Comparison of ENCODE assay signal across 1 cellular context in genomic region chr7:3246133-3246532, GRCh38.
TF ChIP-seq lines count a peak whose summit lies in the region.

No MANE protein-coding gene starts in this region.

TF ChIP-seq in IMR-90, 13 proteins besides CTCF, POLR2A, EP300 and RAD21 (continued from another document):
- TF ChIP-seq CEBPB (IDR thresholded peaks at IDR 0.05; ENCODE audit: low read depth, low read length) (no peak), BHLHE40 (IDR thresholded peaks at IDR 0.05; ENCODE audit: low read depth, low read length) (no peak), NFE2L2 (IDR thresholded peaks at IDR 0.05; ENCODE audit: low read depth, low read length) (no peak), SMC3 (IDR thresholded peaks at IDR 0.05; ENCODE audit: low read depth, low read length) (no peak)
